Comparison of ENCODE assay signal across 3 cellular contexts in the genomic region with DNA sequence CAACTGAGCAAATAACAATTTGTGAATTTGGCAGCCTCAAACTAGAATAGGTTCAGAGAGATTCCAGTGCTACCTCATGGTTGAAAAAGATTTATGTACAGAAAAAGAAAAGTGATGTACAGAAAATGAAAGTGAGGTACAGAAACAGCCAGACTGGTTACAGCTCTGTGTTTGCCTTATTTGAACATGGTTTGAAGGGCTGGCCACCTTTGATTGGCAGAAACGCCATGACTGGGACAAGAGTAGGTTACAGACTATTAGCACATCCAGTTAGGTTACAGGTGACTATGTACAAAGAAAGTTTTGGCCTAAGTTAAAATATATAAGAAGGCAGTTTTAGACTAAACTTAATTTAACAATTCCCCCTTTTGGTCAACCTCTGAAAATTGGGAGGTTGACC.
TF ChIP-seq lines count a peak whose summit lies in the region.

No MANE protein-coding gene starts in this region.

TF ChIP-seq in GM12891, 5 proteins besides CTCF, POLR2A, EP300 and RAD21 (continued from another document):
- no peak for TF ChIP-seq POU2F2 (IDR thresholded peaks at IDR 0.05; ENCODE audit: low read depth, low read length)
- no peak for TF ChIP-seq TAF1 (IDR thresholded peaks at IDR 0.05; ENCODE audit: low read depth, low read length)

TF ChIP-seq in GM12878, 131 proteins besides CTCF, POLR2A, EP300 and RAD21 (continued from another document):
- TF ChIP-seq ESRRA (IDR thresholded peaks at IDR 0.05; ENCODE audit: low read length) = no peak
- TF ChIP-seq, protein P1, sequence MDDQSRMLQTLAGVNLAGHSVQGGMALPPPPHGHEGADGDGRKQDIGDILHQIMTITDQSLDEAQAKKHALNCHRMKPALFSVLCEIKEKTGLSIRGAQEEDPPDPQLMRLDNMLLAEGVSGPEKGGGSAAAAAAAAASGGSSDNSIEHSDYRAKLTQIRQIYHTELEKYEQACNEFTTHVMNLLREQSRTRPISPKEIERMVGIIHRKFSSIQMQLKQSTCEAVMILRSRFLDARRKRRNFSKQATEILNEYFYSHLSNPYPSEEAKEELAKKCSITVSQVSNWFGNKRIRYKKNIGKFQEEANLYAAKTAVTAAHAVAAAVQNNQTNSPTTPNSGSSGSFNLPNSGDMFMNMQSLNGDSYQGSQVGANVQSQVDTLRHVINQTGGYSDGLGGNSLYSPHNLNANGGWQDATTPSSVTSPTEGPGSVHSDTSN (IDR thresholded peaks at IDR 0.05; ENCODE audit: insufficient replicate concordance, low read depth, low read length) = peak; percentile 30
- TF ChIP-seq, protein P2, sequence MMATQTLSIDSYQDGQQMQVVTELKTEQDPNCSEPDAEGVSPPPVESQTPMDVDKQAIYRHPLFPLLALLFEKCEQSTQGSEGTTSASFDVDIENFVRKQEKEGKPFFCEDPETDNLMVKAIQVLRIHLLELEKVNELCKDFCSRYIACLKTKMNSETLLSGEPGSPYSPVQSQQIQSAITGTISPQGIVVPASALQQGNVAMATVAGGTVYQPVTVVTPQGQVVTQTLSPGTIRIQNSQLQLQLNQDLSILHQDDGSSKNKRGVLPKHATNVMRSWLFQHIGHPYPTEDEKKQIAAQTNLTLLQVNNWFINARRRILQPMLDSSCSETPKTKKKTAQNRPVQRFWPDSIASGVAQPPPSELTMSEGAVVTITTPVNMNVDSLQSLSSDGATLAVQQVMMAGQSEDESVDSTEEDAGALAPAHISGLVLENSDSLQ (IDR thresholded peaks at IDR 0.05) = peak; percentile 71

TF ChIP-seq in SK-N-SH treated with all-trans-retinoic acid at 6 μM for 48 hours, 23 proteins besides CTCF, POLR2A, EP300 and RAD21 (continued from another document):
- TF ChIP-seq, protein P3, sequence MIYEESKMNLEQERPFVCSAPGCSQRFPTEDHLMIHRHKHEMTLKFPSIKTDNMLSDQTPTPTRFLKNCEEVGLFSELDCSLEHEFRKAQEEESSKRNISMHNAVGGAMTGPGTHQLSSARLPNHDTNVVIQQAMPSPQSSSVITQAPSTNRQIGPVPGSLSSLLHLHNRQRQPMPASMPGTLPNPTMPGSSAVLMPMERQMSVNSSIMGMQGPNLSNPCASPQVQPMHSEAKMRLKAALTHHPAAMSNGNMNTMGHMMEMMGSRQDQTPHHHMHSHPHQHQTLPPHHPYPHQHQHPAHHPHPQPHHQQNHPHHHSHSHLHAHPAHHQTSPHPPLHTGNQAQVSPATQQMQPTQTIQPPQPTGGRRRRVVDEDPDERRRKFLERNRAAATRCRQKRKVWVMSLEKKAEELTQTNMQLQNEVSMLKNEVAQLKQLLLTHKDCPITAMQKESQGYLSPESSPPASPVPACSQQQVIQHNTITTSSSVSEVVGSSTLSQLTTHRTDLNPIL (CRISPR knock-in tag; IDR thresholded peaks at IDR 0.05; ENCODE audit: low read depth) = no peak
TF ChIP-seq in SK-N-SH treated with all-trans-retinoic acid at 6 μM for 48 hours: peak in this region for 0.
